In the genomic region with DNA sequence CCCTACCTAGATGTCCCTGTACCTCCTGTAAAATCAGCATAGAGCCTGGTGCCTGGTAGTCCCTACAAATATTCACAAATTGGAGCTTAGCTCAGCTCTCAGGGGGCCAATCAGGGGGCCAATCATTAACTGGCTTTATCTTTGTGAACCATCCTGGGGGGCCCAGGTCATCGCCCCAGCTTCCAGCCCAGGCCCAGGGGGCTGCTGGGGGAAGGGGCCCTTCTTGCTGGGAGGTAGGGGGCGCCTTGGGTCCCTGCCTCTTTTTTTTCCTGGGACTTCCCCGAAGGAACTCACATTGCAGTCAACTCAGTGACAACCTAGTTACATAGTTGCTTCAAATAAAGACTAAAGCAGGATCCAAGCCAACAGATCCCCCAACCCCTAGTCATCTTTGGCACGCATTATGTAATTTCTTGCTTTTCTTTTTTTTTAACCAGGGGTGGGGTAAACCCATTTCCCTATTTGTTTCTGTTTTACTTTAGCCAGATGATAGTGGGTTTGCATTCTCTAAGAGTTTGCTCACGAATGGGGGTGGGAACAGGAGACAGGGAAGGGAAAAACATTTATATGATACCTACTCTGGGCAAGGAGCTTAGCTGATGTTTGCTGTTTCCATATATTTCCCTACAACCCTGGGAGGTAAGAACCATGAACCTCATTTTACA, we compare ENCODE assay signal across 17 cellular contexts. TPM values are rescaled to one million over a fixed set of nuclear protein-coding genes. Genes with fewer than 3 reads are reported as not detected.
A peak's percentile ranks its signal among the peaks of the same experiment; 100 is the strongest.
DNase-seq lines count a peak whose midpoint lies in the region; ATAC-seq, FAIRE-seq and TF ChIP-seq lines count a peak whose summit lies in the region.
"Had no signal": no experiment of that assay in that cellular context is flagged by ENCODE, and none has a peak within 500 bp of the region (broad histone marks: within the 10 kb centered on the region; RNA-seq: fewer than 3 reads in every experiment).

No MANE protein-coding gene starts in this region.

- H3K4me2 ChIP-seq in osteoblast (ENCODE audit: insufficient read depth, low read length), result peak overlapping the region; percentile 10

- H3K9me3 ChIP-seq in osteoblast (ENCODE audit: low read depth, low read length), result no peaks in the 10 kb centered on the region
- H3K9me3 ChIP-seq in small intestine (ENCODE audit: control insufficient read depth, low read depth), result no peaks in the 10 kb centered on the region

- DNase-seq in CD1c-positive myeloid dendritic cell (ENCODE audit: extremely low spot score) (peak; percentile 51), NOMO-1 treated with DMSO at 0.1 percent for 48 hours (lab: John Stamatoyannopoulos, UW; ENCODE audit: unreplicated experiment) (peak; percentile 43), choroid plexus epithelial cell (ENCODE audit: low read depth) (peak; percentile 34), osteoblast (ENCODE audit: insufficient read length, low spot score, missing footprints) (peak; percentile 76), small intestine (no peak)
- DNase-seq in stimulated activated CD4-positive, alpha-beta T cell treated with anti-CD3 and anti-CD28 coated beads, Interleukin-2, amount 100 ng/mL, for 48 hours, result no peak
- no peak for DNase-seq in stimulated activated CD4-positive, alpha-beta T cell treated with anti-CD3 and anti-CD28 coated beads, Interleukin-4, amount 100 ng/mL, for 24 hours
- DNase-seq: activated CD8-positive, alpha-beta T cell treated with anti-CD3 and anti-CD28 coated beads for 36 hours; activated naive CD8-positive, alpha-beta T cell treated with anti-CD3 and anti-CD28 coated beads, Interleukin-2, amount 10 ng/mL, durations not matched to agents 7 days and 5 days; activated T-cell treated with anti-CD3 and anti-CD28 coated beads, Interleukin-2, amount 50 U/mL, for 48 hours; AML-193; foreskin keratinocyte; NCI-H1092; NCI-H748 treated with DMSO at 0.1 percent for 48 hours had no signal

- peaks cover 6% of the 10 kb centered on the region for H3K27me3 ChIP-seq in osteoblast (ENCODE audit: insufficient read depth, low read length)
- H3K27me3 ChIP-seq in small intestine (ENCODE audit: control insufficient read depth in 2 of 2, insufficient read depth in 2 of 2, low read length in 2 of 2), result no peaks in the 10 kb centered on the region
- H3K27me3 ChIP-seq: foreskin keratinocyte had no signal

- H3K4me3 ChIP-seq in choroid plexus epithelial cell (ENCODE audit: low read depth, low read length), result no peak overlapping the region
- no peak overlapping the region for H3K4me3 ChIP-seq in osteoblast (ENCODE audit: insufficient read depth, low read length)
- H3K4me3 ChIP-seq in small intestine (ENCODE audit: low read depth in 1 of 2, low read length in 2 of 2), result no peak overlapping the region

- FAIRE-seq in small intestine (lab: Jason Lieb, UNC), result no peak
- FAIRE-seq: GM18507, GM19239 had no signal

- 42 to 44% (median 43%) methylated on average over 5 of the region's 5 CpGs for WGBS in small intestine, 3 donors

- no peak overlapping the region for H3K27ac ChIP-seq in osteoblast (ENCODE audit: low read depth, low read length)
- H3K27ac ChIP-seq in small intestine (ENCODE audit: low read depth in 1 of 2, low read length in 1 of 2), result no peak overlapping the region
- H3K27ac ChIP-seq: foreskin keratinocyte had no signal

- H3K4me1 ChIP-seq in osteoblast (ENCODE audit: insufficient read depth, low read length) (peaks cover 16% of the 10 kb centered on the region), small intestine (ENCODE audit: control insufficient read depth in 2 of 2, insufficient read depth in 1 of 2, low read depth in 1 of 2, low read length in 1 of 2) (peaks cover 0 to 9% of the 10 kb centered on the region in 2 donors)

- H2AFZ ChIP-seq in osteoblast (ENCODE audit: low read length), result no peak overlapping the region

- ATAC-seq in GM21737 (IDR thresholded peaks at IDR 0.05; ENCODE audit: unreplicated experiment), result no peak
- ATAC-seq: activated CD8-positive, alpha-beta T cell treated with anti-CD3 and anti-CD28 coated beads for 36 hours; foreskin keratinocyte had no signal

- TF ChIP-seq CTCF in choroid plexus epithelial cell (conservative IDR thresholded peaks at IDR 0.05; ENCODE audit: low read depth, low read length), result no peak
- no peak for TF ChIP-seq CTCF in osteoblast (IDR thresholded peaks at IDR 0.05; ENCODE audit: extremely low read depth, low read depth, low read length)

- no peaks in the 10 kb centered on the region for H3K36me3 ChIP-seq in osteoblast (ENCODE audit: insufficient read depth, low read length)
- H3K36me3 ChIP-seq in small intestine (ENCODE audit: control insufficient read depth in 2 of 2, insufficient read depth in 2 of 2, low read length in 2 of 2), result no peaks in the 10 kb centered on the region

- H3K79me2 ChIP-seq in osteoblast (ENCODE audit: insufficient read depth, low read length), result no peaks in the 10 kb centered on the region

- no peaks in the 10 kb centered on the region for H4K20me1 ChIP-seq in osteoblast (ENCODE audit: insufficient read depth, low read length)

RNA-seq across cellular contexts. Expression of a gene that starts 6.7 kb away (rescaled TPM):
- total RNA-seq in osteoblast, result 152 and 193 TPM in 2 replicates
- 100 to 1,000 TPM; 100 to 144 (median 107) TPM for polyA plus RNA-seq in small intestine

Comparison
In these comparisons a context has a peak if more than half of its experiments do, and no peak if none do; other contexts are left out.
1. DNase-seq: peak in CD1c-positive myeloid dendritic cell (single experiment), NOMO-1 treated with DMSO at 0.1 percent for 48 hours (single experiment), choroid plexus epithelial cell (single experiment) and osteoblast (single experiment); none in small intestine (single experiment), stimulated activated CD4-positive, alpha-beta T cell treated with anti-CD3 and anti-CD28 coated beads, Interleukin-2, amount 100 ng/mL, for 48 hours (0 of 2) and stimulated activated CD4-positive, alpha-beta T cell treated with anti-CD3 and anti-CD28 coated beads, Interleukin-4, amount 100 ng/mL, for 24 hours (single experiment).